8 cellular contexts compared by ENCODE assay signal in genomic region chr17:76716146-76716833, GRCh38. TPM values are rescaled to one million over a fixed set of nuclear protein-coding genes. Genes with fewer than 3 reads are reported as not detected.
DNase-seq lines count a peak whose midpoint lies in the region; ATAC-seq and TF ChIP-seq lines count a peak whose summit lies in the region.

No MANE protein-coding gene starts in this region.

- H3K36me3 ChIP-seq in muscle layer of duodenum (ENCODE audit: control insufficient read depth in 1 of 2, insufficient read depth in 2 of 2, low read length in 2 of 2) (peaks cover 61 to 80% of the 10 kb centered on the region in 2 donors), HAP-1 (replicated peaks) (peaks cover 74% of the 10 kb centered on the region)

- peak overlapping the region; percentile 62 for H3K27ac ChIP-seq in muscle layer of duodenum (ENCODE audit: low read length)

- no peaks in the 10 kb centered on the region for H3K9me3 Mint-ChIP-seq in HFFc6
- no peaks in the 10 kb centered on the region for H3K9me3 Mint-ChIP-seq in chondrocyte (ENCODE audit: low read depth)

- in situ Hi-C loops in HAP-1 (cut with MboI; ENCODE audit: low sequenced_read_pairs): no loop called here

- H3K4me3 ChIP-seq in muscle layer of duodenum (ENCODE audit: low read depth in 1 of 2, low read length in 2 of 2) (no peak overlapping the region), HAP-1 (no peak overlapping the region)

- H3K4me1 ChIP-seq in muscle layer of duodenum (ENCODE audit: control insufficient read depth in 1 of 2, insufficient read depth in 2 of 2, low read length in 2 of 2) (peaks cover 1 to 38% of the 10 kb centered on the region in 2 donors), HAP-1 (peaks cover 6% of the 10 kb centered on the region)

- ATAC-seq in HG03159 (IDR thresholded peaks at IDR 0.05; ENCODE audit: unreplicated experiment) (no peak), HG03457 (IDR thresholded peaks at IDR 0.05; ENCODE audit: unreplicated experiment) (no peak)

- H3K27ac Mint-ChIP-seq in HFFc6: peak overlapping the region; percentile 98
- peak overlapping the region; percentile 90 for H3K27ac Mint-ChIP-seq in chondrocyte (ENCODE audit: unreplicated experiment)

- no peaks in the 10 kb centered on the region for H3K27me3 ChIP-seq in muscle layer of duodenum (ENCODE audit: low read depth, low read length)
- no peaks in the 10 kb centered on the region for H3K27me3 ChIP-seq in HAP-1 (ENCODE audit: low read depth)

- H3K4me3 Mint-ChIP-seq in HFFc6 (peak overlapping the region; percentile 81), chondrocyte (ENCODE audit: unreplicated experiment) (peak overlapping the region; percentile 1)

- peak; percentile 99 for DNase-seq in HFFc6
- peak; percentile 35 for DNase-seq in T-helper 22 cell (ENCODE audit: low read depth)
- DNase-seq in chondrocyte (ENCODE audit: low spot score): no peak
- no peak for DNase-seq in HAP-1 (ENCODE audit: low spot score in 2 of 2)
- no peak for DNase-seq in NCI-H2029 (lab: John Stamatoyannopoulos, UW)

- H3K4me1 Mint-ChIP-seq in HFFc6 (ENCODE audit: low read depth) (peaks cover 57% of the 10 kb centered on the region), chondrocyte (ENCODE audit: low read depth) (peaks cover 33% of the 10 kb centered on the region)

- TF ChIP-seq CTCF in HFFc6 (IDR thresholded peaks at IDR 0.05): no peak
- TF ChIP-seq CTCF in chondrocyte (IDR thresholded peaks at IDR 0.05): no peak

- H3K36me3 Mint-ChIP-seq in HFFc6 (ENCODE audit: low read depth): peaks cover 55% of the 10 kb centered on the region
- peaks cover 42% of the 10 kb centered on the region for H3K36me3 Mint-ChIP-seq in chondrocyte (ENCODE audit: low read depth)

- no peaks in the 10 kb centered on the region for H3K9me3 ChIP-seq in muscle layer of duodenum (ENCODE audit: control insufficient read depth in 1 of 2, low read length in 2 of 2)
- no peaks in the 10 kb centered on the region for H3K9me3 ChIP-seq in HAP-1

- H3K27me3 Mint-ChIP-seq in HFFc6 (ENCODE audit: insufficient read depth) (peaks cover 5% of the 10 kb centered on the region), chondrocyte (ENCODE audit: low read depth) (no peaks in the 10 kb centered on the region)

RNA-seq across cellular contexts. Expression of gene MXRA7, which starts 5.5 kb away (rescaled TPM):
- 100 to 1,000 TPM; 180 to 259 (median 192) TPM for total RNA-seq in HFFc6 (2021; fragmentation: NEBNext Ultra II Directional; extraction: Animal tissue kit (Norgen Biotek cat#: 25700))
- 141 to 200 TPM (median 197 TPM) in 3 replicates for total RNA-seq in chondrocyte

RNA-seq across cellular contexts. Expression of gene JMJD6, which starts 10.1 kb away (rescaled TPM):
- total RNA-seq in HFFc6 (2021; fragmentation: NEBNext Ultra II Directional; extraction: Animal tissue kit (Norgen Biotek cat#: 25700)): 10 to 100 TPM; 32.9 to 44.3 (median 37.3) TPM
- 22.4 to 27.2 TPM (median 25.0 TPM) in 3 replicates for total RNA-seq in chondrocyte

RNA-seq across cellular contexts. Expression of gene METTL23, which starts 10.3 kb away (rescaled TPM):
- 10 to 100 TPM; 30.1 to 32.8 (median 31.1) TPM for total RNA-seq in HFFc6 (2021; fragmentation: NEBNext Ultra II Directional; extraction: Animal tissue kit (Norgen Biotek cat#: 25700))
- total RNA-seq in chondrocyte: 24.3 to 28.4 TPM (median 27.0 TPM) in 3 replicates

RNA-seq across cellular contexts. Expression of gene SRSF2, which starts 20.8 kb away (rescaled TPM):
- 100 to 1,000 TPM; 179 to 220 (median 215) TPM for total RNA-seq in HFFc6 (2021; fragmentation: NEBNext Ultra II Directional; extraction: Animal tissue kit (Norgen Biotek cat#: 25700))
- total RNA-seq in chondrocyte: 94.4 to 183 TPM (median 95.2 TPM) in 3 replicates

RNA-seq across cellular contexts. Expression of gene MFSD11, which starts 21.6 kb away (rescaled TPM):
- total RNA-seq in HFFc6 (2021; fragmentation: NEBNext Ultra II Directional; extraction: Animal tissue kit (Norgen Biotek cat#: 25700)): 10 to 100 TPM; 16.1 to 23.4 (median 20.7) TPM
- 30.3 to 33.6 TPM (median 31.1 TPM) in 3 replicates for total RNA-seq in chondrocyte

Comparison
In these comparisons a context has a peak if more than half of its experiments do, and no peak if none do; other contexts are left out.
1. DNase-seq: peak in HFFc6 (single experiment) and T-helper 22 cell (single experiment); none in chondrocyte (single experiment), HAP-1 (0 of 2) and NCI-H2029 (single experiment).